In the genomic region with DNA sequence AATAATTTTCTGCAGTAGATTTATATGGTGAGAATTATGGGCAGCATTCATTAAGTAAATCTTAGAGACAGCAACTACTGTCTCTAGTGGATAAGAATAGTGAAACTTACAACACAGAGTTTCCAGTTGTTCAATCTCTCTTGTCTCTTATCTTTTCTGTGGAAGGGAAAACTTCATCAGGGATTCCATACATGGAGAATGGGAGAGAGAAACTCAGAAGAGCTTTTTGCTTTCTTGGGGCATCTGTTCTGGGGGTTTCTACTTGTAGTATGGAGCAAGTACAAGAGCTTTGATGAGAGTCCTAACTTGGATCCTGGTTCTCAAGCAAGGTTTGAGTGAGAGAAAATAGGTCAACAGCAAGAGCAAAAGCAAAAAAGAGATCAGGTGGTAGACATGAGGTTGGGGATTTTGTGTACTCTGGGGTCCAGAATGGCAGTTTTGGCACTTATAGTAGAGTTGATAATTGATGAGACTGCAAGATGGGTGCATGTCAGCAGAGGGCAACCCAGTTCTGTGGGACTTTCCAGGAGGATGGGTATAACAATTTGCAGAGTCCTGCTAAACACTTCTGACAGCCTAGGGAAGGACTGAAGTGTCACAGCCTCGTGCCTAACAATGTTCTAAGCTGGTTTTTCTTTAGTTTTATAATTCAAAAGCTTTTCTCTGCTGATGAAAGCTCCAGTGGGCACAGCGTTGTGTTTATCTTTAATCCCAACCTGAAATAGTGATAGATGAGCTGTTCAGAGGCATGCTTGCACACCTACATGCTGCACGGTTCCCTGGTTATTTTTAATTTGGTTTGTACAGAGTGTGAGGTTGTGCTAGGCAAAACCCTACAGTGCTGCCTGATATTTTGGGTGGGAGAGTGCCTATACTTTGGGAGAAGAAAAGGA, we compare ENCODE assay signal across 9 cellular contexts. TPM values are rescaled to one million over a fixed set of nuclear protein-coding genes. Genes with fewer than 3 reads are reported as not detected.
DNase-seq lines count a peak whose midpoint lies in the region; ATAC-seq lines count a peak whose summit lies in the region.
"Had no signal": no experiment of that assay in that cellular context is flagged by ENCODE, and none has a peak within 500 bp of the region (broad histone marks: within the 10 kb centered on the region; RNA-seq: fewer than 3 reads in every experiment).

No MANE protein-coding gene starts in this region.

- no peak overlapping the region for H3K4me3 Mint-ChIP-seq in naive thymus-derived CD4-positive, alpha-beta T cell

- in situ Hi-C loops in SK-MEL-5 (cut with HindIII; ENCODE audit: low pct_unique_long_range_greater_than_20kb, low sequenced_read_pairs) = no loop called here

- no peaks in the 10 kb centered on the region for H3K9me3 Mint-ChIP-seq in naive thymus-derived CD4-positive, alpha-beta T cell

- no peak overlapping the region for H3K27ac ChIP-seq in naive thymus-derived CD4-positive, alpha-beta T cell (ENCODE audit: low read depth, low read length)

- H3K27ac Mint-ChIP-seq in naive thymus-derived CD4-positive, alpha-beta T cell = peak overlapping the region in 1 of 9 donors; percentile 0

- H3K36me3 Mint-ChIP-seq in naive thymus-derived CD4-positive, alpha-beta T cell = peaks cover 0 to 46% (median 34%) of the 10 kb centered on the region in 5 donors

- DNase-seq in ELR (ENCODE audit: low read depth) (peak; percentile 19), SK-MEL-5 (ENCODE audit: low read depth, low spot score) (peak; percentile 73), iPS-NIHi7 (ENCODE audit: extremely low spot score) (peak; percentile 15), GF-D8 (lab: John Stamatoyannopoulos, UW) (no peak), NCI-H345 (lab: John Stamatoyannopoulos, UW) (no peak)
- DNase-seq in naive thymus-derived CD4-positive, alpha-beta T cell = no peak
- DNase-seq in activated CD4-positive, CD25-positive, alpha-beta regulatory T cell treated with anti-CD3 and anti-CD28 coated beads, Interleukin-2, amount 50 U/mL, for 72 hours = no peak
- DNase-seq: activated gamma-delta T cell treated with Interleukin-2 at 50 U/mL for 16 hours had no signal

- no peak overlapping the region for H3K4me3 ChIP-seq in naive thymus-derived CD4-positive, alpha-beta T cell (ENCODE audit: low read length)

- no peaks in the 10 kb centered on the region for H3K9me3 ChIP-seq in naive thymus-derived CD4-positive, alpha-beta T cell (ENCODE audit: control insufficient read depth in 2 of 3, low read length in 3 of 3)

- no peaks in the 10 kb centered on the region for H3K27me3 Mint-ChIP-seq in naive thymus-derived CD4-positive, alpha-beta T cell

- POLR2A ChIA-PET in naive thymus-derived CD4-positive, alpha-beta T cell (lab: Charles Lee) = no interaction called here

- no peaks in the 10 kb centered on the region for H3K4me1 ChIP-seq in naive thymus-derived CD4-positive, alpha-beta T cell (ENCODE audit: control insufficient read depth in 2 of 2, insufficient read depth in 2 of 2, low read length in 2 of 2)

- CTCF ChIA-PET in naive thymus-derived CD4-positive, alpha-beta T cell (lab: Charles Lee) = interaction anchor here (0.6 kb wide), 1 partner anchor 24 kb away, joined by 3 read pairs; no protein-coding TSS in a partner anchor

- H3K27me3 ChIP-seq in naive thymus-derived CD4-positive, alpha-beta T cell (ENCODE audit: control insufficient read depth in 2 of 2, insufficient read depth in 2 of 2, low read length in 2 of 2) = no peaks in the 10 kb centered on the region

- peaks cover 0 to 16% (median 0%) of the 10 kb centered on the region in 7 donors for H3K4me1 Mint-ChIP-seq in naive thymus-derived CD4-positive, alpha-beta T cell

- intact Hi-C loops in naive thymus-derived CD4-positive, alpha-beta T cell (cut with micrococcal nuclease) = loop anchor here in 1 of 2 donors (1.0 to 5.0 kb wide), 2 partner anchors 35 to 70 kb away; no protein-coding TSS in a partner anchor

- H3K36me3 ChIP-seq in naive thymus-derived CD4-positive, alpha-beta T cell (ENCODE audit: control insufficient read depth in 2 of 3, insufficient read depth in 3 of 3, low read length in 3 of 3) = peaks cover 0 to 54% (median 0%) of the 10 kb centered on the region in 3 experiments

- ATAC-seq in GM21786 (IDR thresholded peaks at IDR 0.05; ENCODE audit: unreplicated experiment) = peak; percentile 79
- ATAC-seq in naive thymus-derived CD4-positive, alpha-beta T cell = no peak

RNA-seq across cellular contexts. Expression of a gene that starts 32.0 kb away (rescaled TPM):
- 12.1 and 12.2 TPM in 2 replicates for total RNA-seq in SK-MEL-5 (2014; rRNA removed; shearing (Covaris generic))
- polyA plus RNA-seq in SK-MEL-5 (2015; cell fraction: cytosol; rRNA removed) = 11.7 and 16.1 TPM in 2 replicates
- polyA plus RNA-seq in SK-MEL-5 (2015; cell fraction: nucleus; rRNA removed) = 85.9 and 111 TPM in 2 replicates
- 10 to 100 TPM in 1 of 5 experiments, under 1 TPM in 3, not detected in 1; 0.14 to 21.4 (median 0.27) TPM for total RNA-seq in naive thymus-derived CD4-positive, alpha-beta T cell
- not detected for polyA plus RNA-seq in naive thymus-derived CD4-positive, alpha-beta T cell

Comparison
In these comparisons a context has a peak if more than half of its experiments do, and no peak if none do; other contexts are left out.
1. DNase-seq: peak in ELR (single experiment), SK-MEL-5 (single experiment) and iPS-NIHi7 (single experiment); none in naive thymus-derived CD4-positive, alpha-beta T cell (0 of 9), GF-D8 (single experiment), activated CD4-positive, CD25-positive, alpha-beta regulatory T cell treated with anti-CD3 and anti-CD28 coated beads, Interleukin-2, amount 50 U/mL, for 72 hours (single experiment) and NCI-H345 (single experiment).